Comparison of ENCODE assay signal across 1 cellular context in genomic region chr2:53087282-53087882, GRCh38.
TF ChIP-seq lines count a peak whose summit lies in the region.

No MANE protein-coding gene starts in this region.

TF ChIP-seq in IMR-90, 13 proteins besides CTCF, POLR2A, EP300 and RAD21 (continued from another document):
- TF ChIP-seq, protein P1, sequence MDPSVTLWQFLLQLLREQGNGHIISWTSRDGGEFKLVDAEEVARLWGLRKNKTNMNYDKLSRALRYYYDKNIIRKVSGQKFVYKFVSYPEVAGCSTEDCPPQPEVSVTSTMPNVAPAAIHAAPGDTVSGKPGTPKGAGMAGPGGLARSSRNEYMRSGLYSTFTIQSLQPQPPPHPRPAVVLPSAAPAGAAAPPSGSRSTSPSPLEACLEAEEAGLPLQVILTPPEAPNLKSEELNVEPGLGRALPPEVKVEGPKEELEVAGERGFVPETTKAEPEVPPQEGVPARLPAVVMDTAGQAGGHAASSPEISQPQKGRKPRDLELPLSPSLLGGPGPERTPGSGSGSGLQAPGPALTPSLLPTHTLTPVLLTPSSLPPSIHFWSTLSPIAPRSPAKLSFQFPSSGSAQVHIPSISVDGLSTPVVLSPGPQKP (IDR thresholded peaks at IDR 0.05; ENCODE audit: borderline replicate concordance, low read depth, low read length), result no peak
